In genomic region chr6:3990692-3991491, GRCh38 we compare ENCODE assay signal across 8 cellular contexts.
DNase-seq lines count a peak whose midpoint lies in the region; ATAC-seq lines count a peak whose summit lies in the region.

No MANE protein-coding gene starts in this region.

- peaks cover 2% of the 10 kb centered on the region for H3K36me3 Mint-ChIP-seq in central memory CD8-positive, alpha-beta T cell (ENCODE audit: insufficient read depth)

- no peak overlapping the region for H3K27ac Mint-ChIP-seq in central memory CD8-positive, alpha-beta T cell (ENCODE audit: low read depth)

- peaks cover 8% of the 10 kb centered on the region for H3K4me1 Mint-ChIP-seq in central memory CD8-positive, alpha-beta T cell

- DNase-seq in EL, result peak; percentile 89
- DNase-seq in NCI-H2196 treated with DMSO at 0.1 percent for 48 hours (lab: John Stamatoyannopoulos, UW; ENCODE audit: unreplicated experiment), result peak; percentile 40
- peak; percentile 37 for DNase-seq in activated CD4-positive, CD25-positive, alpha-beta regulatory T cell treated with anti-CD3 and anti-CD28 coated beads, Interleukin-2, amount 50 U/mL, for 16 hours (ENCODE audit: low read depth, low spot score)
- DNase-seq in central memory CD8-positive, alpha-beta T cell (ENCODE audit: low spot score in 2 of 2), result peak; percentile 49 to 53
- DNase-seq in kidney tubule cell (ENCODE audit: low spot score), result peak; percentile 87
- DNase-seq in stimulated activated CD4-positive, alpha-beta T cell treated with anti-CD3 and anti-CD28 coated beads, Interleukin-15, amount 100 ng/mL, for 24 hours, result peak; percentile 86

- H3K4me3 Mint-ChIP-seq in central memory CD8-positive, alpha-beta T cell, result no peak overlapping the region

- H3K9me3 Mint-ChIP-seq in central memory CD8-positive, alpha-beta T cell, result no peaks in the 10 kb centered on the region

- ATAC-seq in HG02884 (IDR thresholded peaks at IDR 0.05; ENCODE audit: unreplicated experiment), result peak; percentile 59
- ATAC-seq in central memory CD8-positive, alpha-beta T cell (replicated peaks; ENCODE audit: extremely low read depth, poor library complexity, severe bottlenecking), result peak; percentile 62
- no peak for ATAC-seq in GM19324 (IDR thresholded peaks at IDR 0.05; ENCODE audit: low FRiP score, unreplicated experiment)

- H3K27me3 Mint-ChIP-seq in central memory CD8-positive, alpha-beta T cell, result no peaks in the 10 kb centered on the region

Comparison
In these comparisons a context has a peak if more than half of its experiments do, and no peak if none do; other contexts are left out.
1. DNase-seq: peak in every context shown above with its lines; median percentile 89 in EL; 87 in kidney tubule cell; 86 in stimulated activated CD4-positive, alpha-beta T cell treated with anti-CD3 and anti-CD28 coated beads, Interleukin-15, amount 100 ng/mL, for 24 hours; 51 in central memory CD8-positive, alpha-beta T cell; 40 in NCI-H2196 treated with DMSO at 0.1 percent for 48 hours; 37 in activated CD4-positive, CD25-positive, alpha-beta regulatory T cell treated with anti-CD3 and anti-CD28 coated beads, Interleukin-2, amount 50 U/mL, for 16 hours.